In genomic region chr3:102354818-102355515, GRCh38 we compare ENCODE assay signal across 14 cellular contexts.
DNase-seq lines count a peak whose midpoint lies in the region; ATAC-seq, FAIRE-seq and TF ChIP-seq lines count a peak whose summit lies in the region.
"Had no signal": no experiment of that assay in that cellular context is flagged by ENCODE, and none has a peak within 500 bp of the region (broad histone marks: within the 10 kb centered on the region; RNA-seq: fewer than 3 reads in every experiment).

No MANE protein-coding gene starts in this region.

- intact Hi-C loops in activated naive CD4-positive, alpha-beta T cell treated with anti-CD3 and anti-CD28 coated beads for 36 hours (cut with micrococcal nuclease), result no loop called here

- H3K27me3 Mint-ChIP-seq in activated naive CD4-positive, alpha-beta T cell treated with anti-CD3 and anti-CD28 coated beads for 36 hours (ENCODE audit: low read depth), result no peaks in the 10 kb centered on the region
- H3K27me3 Mint-ChIP-seq: memory B cell had no signal

- H3K36me3 ChIP-seq in HEK293 (ENCODE audit: control insufficient read depth in 2 of 2, insufficient read depth in 1 of 2, low read length in 2 of 2) (no peaks in the 10 kb centered on the region), RWPE2 (ENCODE audit: low read depth) (no peaks in the 10 kb centered on the region)
- H3K36me3 ChIP-seq: right atrium auricular region had no signal

- CTCF ChIA-PET in A549 (lab: Yijun Ruan, JAX) (interaction anchor here (0.9 kb wide), 1 partner anchor 126 kb away, joined by 3 read pairs; no protein-coding TSS in a partner anchor), HEK293 (lab: Yijun Ruan, JAX) (no interaction called here)
- CTCF ChIA-PET in activated naive CD4-positive, alpha-beta T cell treated with anti-CD3 and anti-CD28 coated beads for 36 hours (lab: Charles Lee), result no interaction called here

- no peaks in the 10 kb centered on the region for H3K27me3 ChIP-seq in RWPE2 (ENCODE audit: insufficient read depth, poor library complexity, severe bottlenecking)
- H3K27me3 ChIP-seq: right atrium auricular region had no signal

- no peak; a peak in 1 of 5 replicates for TF ChIP-seq EP300 in A549 (IDR thresholded peaks at IDR 0.05)

- peak; percentile 38 to 83; a peak in 5 of 6 replicates for ATAC-seq in A549
- ATAC-seq in RWPE2 (ENCODE audit: low read depth), result peak; percentile 85

- H3K27ac ChIP-seq in A549 (peak overlapping the region in 1 of 2 experiments; percentile 52; a peak in 3 of 6 replicates), HEK293 (ENCODE audit: extremely low read depth, low read depth, low read length) (no peak overlapping the region), RWPE2 (ENCODE audit: poor library complexity, severe bottlenecking) (peak overlapping the region; percentile 48)
- H3K27ac ChIP-seq: right atrium auricular region had no signal

- H3K36me3 Mint-ChIP-seq in activated naive CD4-positive, alpha-beta T cell treated with anti-CD3 and anti-CD28 coated beads for 36 hours (ENCODE audit: low read depth), result no peaks in the 10 kb centered on the region
- H3K36me3 Mint-ChIP-seq: activated naive CD4-positive, alpha-beta T cell treated with anti-CD3 and anti-CD28 coated beads, Interleukin-2, amount 50 U/mL, for 24 hours; memory B cell had no signal

- H3K9me3 ChIP-seq in A549 (no peaks in the 10 kb centered on the region), HEK293 (ENCODE audit: control insufficient read depth, insufficient read depth, low read depth, low read length) (no peaks in the 10 kb centered on the region), RWPE2 (ENCODE audit: severe bottlenecking) (no peaks in the 10 kb centered on the region)
- H3K9me3 ChIP-seq: right atrium auricular region had no signal

- H3K4me1 ChIP-seq in A549, result peaks cover 16% of the 10 kb centered on the region; the same call in 2 of the 3 replicates
- no peaks in the 10 kb centered on the region for H3K4me1 ChIP-seq in HEK293 (ENCODE audit: control insufficient read depth, insufficient read depth, low read length)
- peaks cover 23% of the 10 kb centered on the region for H3K4me1 ChIP-seq in RWPE2 (ENCODE audit: insufficient read depth, poor library complexity, severe bottlenecking)
- H3K4me1 ChIP-seq: right atrium auricular region had no signal

- DNase-seq in A549 (ENCODE audit: low read depth in 1 of 2, low spot score in 1 of 2) (peak in 1 of 2 experiments; percentile 47), RWPE2 (ENCODE audit: low spot score) (no peak), fibroblast of villous mesenchyme (ENCODE audit: low read depth) (peak; percentile 73), NCI-H1436 (lab: John Stamatoyannopoulos, UW) (no peak), NCI-H1694 (lab: John Stamatoyannopoulos, UW) (no peak), GM19240 (ENCODE audit: insufficient read length, low spot score) (no peak)
- no peak for DNase-seq in activated naive CD4-positive, alpha-beta T cell treated with anti-CD3 and anti-CD28 coated beads for 36 hours
- DNase-seq: activated CD4-positive, alpha-beta memory T cell treated with anti-CD3 and anti-CD28 coated beads, Interleukin-2, amount 10 ng/mL, durations not matched to agents 7 days and 5 days; AML-193; NCI-H2171 treated with DMSO at 0.1 percent for 48 hours had no signal

- H3K4me1 Mint-ChIP-seq in activated naive CD4-positive, alpha-beta T cell treated with anti-CD3 and anti-CD28 coated beads for 36 hours (ENCODE audit: low read depth), result no peaks in the 10 kb centered on the region
- H3K4me1 Mint-ChIP-seq: activated CD4-positive, alpha-beta memory T cell treated with anti-CD3 and anti-CD28 coated beads, Interleukin-2, amount 10 ng/mL, durations not matched to agents 7 days and 5 days; activated naive CD4-positive, alpha-beta T cell treated with anti-CD3 and anti-CD28 coated beads, Interleukin-2, amount 50 U/mL, for 24 hours had no signal

- no peak overlapping the region for H3K4me3 Mint-ChIP-seq in activated naive CD4-positive, alpha-beta T cell treated with anti-CD3 and anti-CD28 coated beads for 36 hours
- H3K4me3 Mint-ChIP-seq: activated CD4-positive, alpha-beta memory T cell treated with anti-CD3 and anti-CD28 coated beads, Interleukin-2, amount 10 ng/mL, durations not matched to agents 7 days and 5 days; activated naive CD4-positive, alpha-beta T cell treated with anti-CD3 and anti-CD28 coated beads, Interleukin-2, amount 50 U/mL, for 24 hours; memory B cell had no signal

- no peak overlapping the region for H3K27ac Mint-ChIP-seq in activated naive CD4-positive, alpha-beta T cell treated with anti-CD3 and anti-CD28 coated beads for 36 hours
- H3K27ac Mint-ChIP-seq: activated CD4-positive, alpha-beta memory T cell treated with anti-CD3 and anti-CD28 coated beads, Interleukin-2, amount 10 ng/mL, durations not matched to agents 7 days and 5 days; activated naive CD4-positive, alpha-beta T cell treated with anti-CD3 and anti-CD28 coated beads, Interleukin-2, amount 50 U/mL, for 24 hours; memory B cell had no signal

- TF ChIP-seq CTCF in A549 (IDR thresholded peaks at IDR 0.05), result no peak
- TF ChIP-seq CTCF in HEK293 (tag by site-specific recombination; IDR thresholded peaks at IDR 0.05), result no peak
- TF ChIP-seq CTCF in RWPE2 (IDR thresholded peaks at IDR 0.05; ENCODE audit: poor library complexity, severe bottlenecking), result no peak
- TF ChIP-seq CTCF in fibroblast of villous mesenchyme (IDR thresholded peaks at IDR 0.05; ENCODE audit: insufficient read depth, low read depth, low read length), result no peak

- TF ChIP-seq RAD21 in A549 (conservative IDR thresholded peaks at IDR 0.05 in 1 of 2, IDR thresholded peaks at IDR 0.05 in 1 of 2), result no peak

- no peaks in the 10 kb centered on the region for H3K9me3 Mint-ChIP-seq in activated naive CD4-positive, alpha-beta T cell treated with anti-CD3 and anti-CD28 coated beads for 36 hours
- H3K9me3 Mint-ChIP-seq: activated CD4-positive, alpha-beta memory T cell treated with anti-CD3 and anti-CD28 coated beads, Interleukin-2, amount 10 ng/mL, durations not matched to agents 7 days and 5 days; activated naive CD4-positive, alpha-beta T cell treated with anti-CD3 and anti-CD28 coated beads, Interleukin-2, amount 50 U/mL, for 24 hours; memory B cell had no signal

- TF ChIP-seq POLR2A in A549 (IDR thresholded peaks at IDR 0.05; ENCODE audit: low read length), result no peak

- POLR2A ChIA-PET in A549 (lab: Yijun Ruan, JAX) (no interaction called here), HEK293 (lab: Yijun Ruan, JAX) (no interaction called here)

- FAIRE-seq in A549 (lab: Jason Lieb, UNC), result no peak

- H3K4me2 ChIP-seq in A549, result peak overlapping the region; percentile 16; the same call in 1 of the 3 replicates

- H3K4me3 ChIP-seq in A549 (no peak overlapping the region), HEK293 (ENCODE audit: low read depth, low read length) (no peak overlapping the region), RWPE2 (ENCODE audit: severe bottlenecking) (no peak overlapping the region), fibroblast of villous mesenchyme (ENCODE audit: low read depth, low read length) (no peak overlapping the region)
- H3K4me3 ChIP-seq: right atrium auricular region had no signal

TF ChIP-seq in A549, 52 proteins besides CTCF, POLR2A, EP300 and RAD21:
- peak; percentile 15; the same call in 1 of the 2 replicates for TF ChIP-seq JUNB (IDR thresholded peaks at IDR 0.05)
- TF ChIP-seq MAX (IDR thresholded peaks at IDR 0.05), result no peak
- 0 out of 2 replicates have a peak, but pooled peaks have one; percentile 7 for TF ChIP-seq HES2 (IDR thresholded peaks at IDR 0.05)
- TF ChIP-seq CEBPB (IDR thresholded peaks at IDR 0.05), result peak in 1 of 2 experiments; percentile 24; a peak in 2 of 4 replicates
- no peak for TF ChIP-seq FOSL2 (IDR thresholded peaks at IDR 0.05)
- peak; percentile 80 for TF ChIP-seq FOSL2 (CRISPR knock-in tag; IDR thresholded peaks at IDR 0.05)
- TF ChIP-seq RCOR1 (IDR thresholded peaks at IDR 0.05; ENCODE audit: low read depth, low read length), result no peak

TF ChIP-seq in HEK293, 187 proteins besides CTCF, POLR2A, EP300 and RAD21:
- TF ChIP-seq SP2 (tag by site-specific recombination; IDR thresholded peaks at IDR 0.05) (no peak), ZNF211 (tag by site-specific recombination; IDR thresholded peaks at IDR 0.05; ENCODE audit: low read depth) (no peak), SETDB1 (IDR thresholded peaks at IDR 0.05; ENCODE audit: insufficient read length, low read length) (peak; percentile 27), ELK4 (IDR thresholded peaks at IDR 0.05; ENCODE audit: borderline replicate concordance, low read depth, low read length) (no peak), ZNF114 (tag by site-specific recombination; IDR thresholded peaks at IDR 0.05) (no peak), SCRT2 (tag by site-specific recombination; IDR thresholded peaks at IDR 0.05) (0 out of 2 replicates have a peak, but pooled peaks have one; percentile 11)
